1 cellular context compared by ENCODE assay signal in genomic region chr15:92667291-92667904, GRCh38.
TF ChIP-seq lines count a peak whose summit lies in the region.

No MANE protein-coding gene starts in this region.

TF ChIP-seq in H1, 55 proteins besides CTCF, POLR2A, EP300 and RAD21:
- TF ChIP-seq FOSL1 (IDR thresholded peaks at IDR 0.05; ENCODE audit: insufficient read depth, low read depth, low read length) (no peak), EGR1 (IDR thresholded peaks at IDR 0.05; ENCODE audit: borderline replicate concordance, low read depth, low read length) (no peak), ASH2L (IDR thresholded peaks at IDR 0.05; ENCODE audit: low read length) (no peak), BACH1 (IDR thresholded peaks at IDR 0.05; ENCODE audit: low read length) (no peak), KDM1A (IDR thresholded peaks at IDR 0.05; ENCODE audit: borderline replicate concordance, low read length) (no peak), HDAC2 (IDR thresholded peaks at IDR 0.05; ENCODE audit: borderline replicate concordance in 1 of 2, low read depth in 2 of 2, low read length in 2 of 2) (no peak), CBX5 (IDR thresholded peaks at IDR 0.05; ENCODE audit: low read depth, low read length) (no peak), GTF2F1 (IDR thresholded peaks at IDR 0.05; ENCODE audit: borderline replicate concordance, low read depth, low read length) (no peak), SUZ12 (IDR thresholded peaks at IDR 0.05; ENCODE audit: low read length) (no peak), TEAD4 (IDR thresholded peaks at IDR 0.05; ENCODE audit: low read depth, low read length) (no peak), ATF3 (IDR thresholded peaks at IDR 0.05; ENCODE audit: insufficient read depth, low read depth, low read length) (no peak), CBX8 (IDR thresholded peaks at IDR 0.05; ENCODE audit: borderline replicate concordance, low read depth, low read length) (no peak), JUND (IDR thresholded peaks at IDR 0.05; ENCODE audit: low read length) (no peak), CHD1 (IDR thresholded peaks at IDR 0.05; ENCODE audit: low read depth, low read length) (no peak), RNF2 (IDR thresholded peaks at IDR 0.05; ENCODE audit: borderline replicate concordance, low read depth, low read length, missing control alignments, poor library complexity, severe bottlenecking) (no peak), BRCA1 (IDR thresholded peaks at IDR 0.05; ENCODE audit: low read depth, low read length) (no peak), CHD2 (IDR thresholded peaks at IDR 0.05; ENCODE audit: low read length) (no peak), TBP (IDR thresholded peaks at IDR 0.05; ENCODE audit: low read depth, low read length) (no peak)
